In genomic region chr5:173567548-173567947, GRCh38 we compare ENCODE assay signal across 1 cellular context.
TF ChIP-seq lines count a peak whose summit lies in the region.

No MANE protein-coding gene starts in this region.

TF ChIP-seq in GM23338, 12 proteins besides CTCF, POLR2A, EP300 and RAD21 (continued from another document):
- TF ChIP-seq REST (IDR thresholded peaks at IDR 0.05; ENCODE audit: unreplicated experiment), result no peak
